In genomic region chr4:130747842-130748241, GRCh38 we compare ENCODE assay signal across 10 cellular contexts.
DNase-seq lines count a peak whose midpoint lies in the region; ATAC-seq and TF ChIP-seq lines count a peak whose summit lies in the region.
"Had no signal": no experiment of that assay in that cellular context is flagged by ENCODE, and none has a peak within 500 bp of the region (broad histone marks: within the 10 kb centered on the region; RNA-seq: fewer than 3 reads in every experiment).

No MANE protein-coding gene starts in this region.

- DNase-seq in ACHN (peak; percentile 19), OCI-LY7 (ENCODE audit: low spot score) (peak; percentile 19), fibroblast of mammary gland (ENCODE audit: low read depth) (peak; percentile 1), 8988T (no peak), head of caudate nucleus (no peak)
- DNase-seq in central memory CD4-positive, alpha-beta T cell: no peak
- DNase-seq: activated CD4-positive, alpha-beta T cell treated with anti-CD3 and anti-CD28 coated beads, Interleukin-2, amount 50 U/mL, for 1 hour had no signal

- H2AFZ ChIP-seq in OCI-LY7 (ENCODE audit: low read length): no peak overlapping the region

- no peaks in the 10 kb centered on the region for H3K9me2 ChIP-seq in OCI-LY7 (ENCODE audit: insufficient read depth, low read length)

- no peaks in the 10 kb centered on the region for H4K20me1 ChIP-seq in OCI-LY7 (ENCODE audit: insufficient read depth, low read length)

- no peak overlapping the region for H3K27ac ChIP-seq in OCI-LY7 (ENCODE audit: low read depth, low read length, poor library complexity, severe bottlenecking)

- H3K79me2 ChIP-seq in OCI-LY7 (ENCODE audit: insufficient read depth, low read depth, low read length): no peaks in the 10 kb centered on the region

- no TSS peak for BruUV-seq in OCI-LY7 (replicated peaks; lab: Mats Ljungman, UMichigan)

- no peaks in the 10 kb centered on the region for H3K36me3 ChIP-seq in OCI-LY7 (ENCODE audit: insufficient read depth, low read length)

- TF ChIP-seq CTCF in OCI-LY7 (conservative IDR thresholded peaks at IDR 0.05; ENCODE audit: low read length) (peak; percentile 73), fibroblast of mammary gland (conservative IDR thresholded peaks at IDR 0.05; ENCODE audit: control insufficient read depth, insufficient read depth, low read depth, low read length) (peak; percentile 14)

- in situ Hi-C loops in ACHN (cut with HindIII; ENCODE audit: low pct_ligation_motif_present, low pct_unique_long_range_greater_than_20kb, low sequenced_read_pairs): no loop called here

- POLR2A ChIA-PET in OCI-LY7 (lab: Charles Lee): interaction anchor here (0.7 to 1.7 kb wide), 3 partner anchors 9 to 1978 kb away, joined by 3 to 6 read pairs (median 3); no protein-coding TSS in a partner anchor

- CTCF ChIA-PET in OCI-LY7 (lab: Charles Lee; ENCODE audit: unreplicated experiment): no interaction called here

- no peaks in the 10 kb centered on the region for H3K9me3 ChIP-seq in OCI-LY7 (ENCODE audit: low read length)

- ATAC-seq in GM18868 (IDR thresholded peaks at IDR 0.05; ENCODE audit: unreplicated experiment) (peak; percentile 51), HG02885 (IDR thresholded peaks at IDR 0.05; ENCODE audit: poor library complexity, unreplicated experiment) (no peak)
- ATAC-seq: stimulated activated memory B cell treated with anti-CD40 and anti-IgM and Interleukin-4, amounts not matched to agents 10 μg/mL and 1 μg/mL and 100 μg/mL, for 72 hours had no signal

- H3K4me3 ChIP-seq in OCI-LY7 (ENCODE audit: low read depth, low read length, poor library complexity, severe bottlenecking) (no peak overlapping the region), fibroblast of mammary gland (ENCODE audit: control insufficient read depth, low read depth, low read length) (no peak overlapping the region)

- no peaks in the 10 kb centered on the region for H3K4me1 ChIP-seq in OCI-LY7 (ENCODE audit: insufficient read depth, low read length, poor library complexity, severe bottlenecking)

- H3K4me2 ChIP-seq in OCI-LY7 (ENCODE audit: low read length): no peak overlapping the region

- intact Hi-C loops in OCI-LY7 (cut with micrococcal nuclease; ENCODE audit: unreplicated experiment) (no loop called here), head of caudate nucleus (cut with DNase I) (no loop called here)

Comparison
In these comparisons a context has a peak if more than half of its experiments do, and no peak if none do; other contexts are left out.
1. DNase-seq: peak in ACHN (single experiment), OCI-LY7 (single experiment) and fibroblast of mammary gland (single experiment); none in 8988T (single experiment), head of caudate nucleus (0 of 42) and central memory CD4-positive, alpha-beta T cell (single experiment).